9 cellular contexts compared by ENCODE assay signal in the genomic region with DNA sequence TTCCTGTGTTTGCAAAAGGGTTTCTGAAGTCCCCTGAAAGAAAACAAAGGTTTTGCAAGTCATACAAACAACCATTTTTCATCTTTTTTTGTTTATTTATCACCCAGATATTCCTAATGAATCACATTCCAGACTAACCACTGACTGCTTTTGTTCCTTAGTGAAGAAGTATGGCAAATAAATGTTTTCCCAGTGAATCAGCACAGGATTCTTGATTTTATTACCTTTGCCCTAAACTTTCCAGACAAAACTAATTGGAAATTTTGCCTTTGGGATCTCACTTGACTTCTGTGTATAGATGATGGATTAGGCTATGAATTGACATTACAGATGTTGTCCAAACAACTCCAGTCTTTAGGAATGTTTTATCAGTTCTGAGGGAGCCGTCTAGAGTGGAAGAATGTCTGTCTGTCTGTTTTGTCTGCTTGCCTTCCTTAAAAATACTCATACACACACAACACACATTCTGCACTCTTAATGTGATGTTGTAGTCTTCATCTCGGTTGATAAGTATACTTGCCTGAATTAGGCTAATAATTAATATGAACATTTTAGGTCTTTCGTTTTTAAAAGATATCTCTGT. TPM values are rescaled to one million over a fixed set of nuclear protein-coding genes. Genes with fewer than 3 reads are reported as not detected.
DNase-seq lines count a peak whose midpoint lies in the region; ATAC-seq and TF ChIP-seq lines count a peak whose summit lies in the region.
"Had no signal": no experiment of that assay in that cellular context is flagged by ENCODE, and none has a peak within 500 bp of the region (broad histone marks: within the 10 kb centered on the region; RNA-seq: fewer than 3 reads in every experiment).

No MANE protein-coding gene starts in this region.

- peaks cover 24% of the 10 kb centered on the region for H3K4me1 Mint-ChIP-seq in brain

- no peaks in the 10 kb centered on the region for H3K79me2 ChIP-seq in OCI-LY7 (ENCODE audit: insufficient read depth, low read depth, low read length)

- POLR2A ChIA-PET in AG04450 (lab: Yijun Ruan, JAX), result interaction anchor here (5.6 kb wide), 1 partner anchor 86 kb away, joined by 221 read pairs; no protein-coding TSS in a partner anchor
- POLR2A ChIA-PET in OCI-LY7 (lab: Charles Lee), result no interaction called here

- peaks cover 4% of the 10 kb centered on the region; the same call in 1 of the 2 replicates for H3K36me3 ChIP-seq in HUES48 (ENCODE audit: control insufficient read depth, insufficient read depth, low read length)
- peaks cover 16% of the 10 kb centered on the region for H3K36me3 ChIP-seq in mesodermal cell (ENCODE audit: control insufficient read depth, insufficient read depth, low read length)
- peaks cover 45% of the 10 kb centered on the region for H3K36me3 ChIP-seq in OCI-LY7 (ENCODE audit: insufficient read depth, low read length)

- CTCF ChIA-PET in AG04450 (lab: Charles Lee), result no interaction called here
- CTCF ChIA-PET in OCI-LY7 (lab: Charles Lee; ENCODE audit: unreplicated experiment), result no interaction called here

- intact Hi-C loops in OCI-LY7 (cut with micrococcal nuclease; ENCODE audit: unreplicated experiment), result loop anchor here (5.0 kb wide), 1 partner anchor 156 kb away; no protein-coding TSS in a partner anchor

- H3K27ac ChIP-seq in AG04450 (ENCODE audit: low read depth, low read length) (peak overlapping the region; percentile 57), HUES48 (ENCODE audit: low read depth, low read length) (peak overlapping the region; percentile 84), mesodermal cell (ENCODE audit: low read depth, low read length, severe bottlenecking) (peak overlapping the region; percentile 98), OCI-LY7 (ENCODE audit: low read depth, low read length, poor library complexity, severe bottlenecking) (no peak overlapping the region)

- peak overlapping the region in 1 of 5 experiments; percentile 21 for H3K4me3 Mint-ChIP-seq in brain

- BruUV-seq in OCI-LY7 (replicated peaks; lab: Mats Ljungman, UMichigan), result no TSS peak

- H3K9me3 ChIP-seq in AG04450 (ENCODE audit: control insufficient read depth, insufficient read depth, low read length) (no peaks in the 10 kb centered on the region), HUES48 (ENCODE audit: control insufficient read depth, insufficient read depth, low read length) (no peaks in the 10 kb centered on the region), mesodermal cell (ENCODE audit: control insufficient read depth, low read length) (peaks cover 5% of the 10 kb centered on the region), OCI-LY7 (ENCODE audit: low read length) (no peaks in the 10 kb centered on the region)

- no peaks in the 10 kb centered on the region for H3K27me3 Mint-ChIP-seq in brain

- WGBS in mesodermal cell (ENCODE audit: insufficient coverage in 2 of 2), 2 experiments, result no CpG with 5 or more reads among the region's 3 CpGs

- H2AFZ ChIP-seq in OCI-LY7 (ENCODE audit: low read length), result no peak overlapping the region

- H3K4me1 ChIP-seq in HUES48 (ENCODE audit: control insufficient read depth, insufficient read depth, low read length), result peaks cover 24% of the 10 kb centered on the region
- peaks cover 27% of the 10 kb centered on the region for H3K4me1 ChIP-seq in mesodermal cell (ENCODE audit: control insufficient read depth, insufficient read depth, low read length, poor library complexity, severe bottlenecking)
- H3K4me1 ChIP-seq in OCI-LY7 (ENCODE audit: insufficient read depth, low read length, poor library complexity, severe bottlenecking), result peaks cover 3% of the 10 kb centered on the region

- no peak for ATAC-seq in HG02938 (IDR thresholded peaks at IDR 0.05; ENCODE audit: unreplicated experiment)

- H3K27ac Mint-ChIP-seq in brain, result peak overlapping the region in 3 of 5 experiments; percentile 11 to 99 (median 61)

- H3K9me3 Mint-ChIP-seq in brain, result peaks cover 6 to 9% (median 7%) of the 10 kb centered on the region in 5 experiments

- H3K36me3 Mint-ChIP-seq in brain, result peaks cover 47% of the 10 kb centered on the region

- no peaks in the 10 kb centered on the region for H3K9me2 ChIP-seq in OCI-LY7 (ENCODE audit: insufficient read depth, low read length)

- H4K20me1 ChIP-seq in OCI-LY7 (ENCODE audit: insufficient read depth, low read length), result no peaks in the 10 kb centered on the region

- H3K4me3 ChIP-seq in AG04450 (ENCODE audit: low read depth, low read length), result no peak overlapping the region
- no peak overlapping the region for H3K4me3 ChIP-seq in HUES48 (ENCODE audit: low read depth, low read length)
- no peak overlapping the region for H3K4me3 ChIP-seq in mesodermal cell (ENCODE audit: extremely low read depth, insufficient read depth, low read length, poor library complexity, severe bottlenecking)
- H3K4me3 ChIP-seq in OCI-LY7 (ENCODE audit: low read depth, low read length, poor library complexity, severe bottlenecking), result no peak overlapping the region

- TF ChIP-seq CTCF in AG04450 (IDR thresholded peaks at IDR 0.05; ENCODE audit: low read depth, low read length) (no peak), brain (conservative IDR thresholded peaks at IDR 0.05) (no peak), OCI-LY7 (conservative IDR thresholded peaks at IDR 0.05; ENCODE audit: low read length) (no peak)

- H3K27me3 ChIP-seq in AG04450 (ENCODE audit: control insufficient read depth, insufficient read depth, low read length) (no peaks in the 10 kb centered on the region), HUES48 (ENCODE audit: control insufficient read depth, insufficient read depth, low read length) (no peaks in the 10 kb centered on the region)

- peak overlapping the region; percentile 37; the same call in 1 of the 2 replicates for H3K9ac ChIP-seq in HUES48 (ENCODE audit: low read depth, low read length)

- H3K4me2 ChIP-seq in OCI-LY7 (ENCODE audit: low read length), result no peak overlapping the region

- no peak for DNase-seq in AG04450 (ENCODE audit: low read depth, low spot score)
- DNase-seq in OCI-LY7 (ENCODE audit: low spot score), result no peak
- no peak for DNase-seq in islet precursor cell
- DNase-seq in cortex of kidney (lab: John Stamatoyannopoulos, UW), result no peak
- DNase-seq: SHP77 had no signal

RNA-seq across cellular contexts. Expression of gene VMP1, which starts 48.9 kb away (rescaled TPM):
- polyA plus RNA-seq in AG04450 (2011; rRNA removed) (174 and 196 TPM in 2 replicates), brain (ENCODE audit: insufficient read depth, low read depth, low replicate concordance) (34.0 TPM)
- polyA minus RNA-seq in AG04450 (2011; rRNA and poly(A)+ RNA removed), result 301 and 430 TPM in 2 replicates
- 102 TPM for polyA plus RNA-seq in mesodermal cell (2013, experiment 1 of 2)
- 95.1 TPM for polyA plus RNA-seq in mesodermal cell (2013, experiment 2 of 2)
- 29.2 and 35.8 TPM in 2 replicates for total RNA-seq in OCI-LY7 (2014; rRNA removed; shearing (Covaris generic))
- 38.0 and 41.9 TPM in 2 replicates for total RNA-seq in OCI-LY7 (2022)

RNA-seq across cellular contexts. Expression of gene PTRH2, which starts 49.1 kb away (rescaled TPM):
- 56.0 and 56.1 TPM in 2 replicates for polyA plus RNA-seq in AG04450 (2011; rRNA removed)
- 27.4 and 30.8 TPM in 2 replicates for polyA minus RNA-seq in AG04450 (2011; rRNA and poly(A)+ RNA removed)
- polyA plus RNA-seq in brain (ENCODE audit: insufficient read depth, low read depth, low replicate concordance), result 13.9 TPM
- polyA plus RNA-seq in mesodermal cell (2013, experiment 1 of 2), result 27.4 TPM
- 27.3 TPM for polyA plus RNA-seq in mesodermal cell (2013, experiment 2 of 2)
- 27.0 and 33.6 TPM in 2 replicates for total RNA-seq in OCI-LY7 (2014; rRNA removed; shearing (Covaris generic))
- total RNA-seq in OCI-LY7 (2022), result 25.7 and 34.5 TPM in 2 replicates
